ENCODE assay signal across 8 cellular contexts in the genomic region with DNA sequence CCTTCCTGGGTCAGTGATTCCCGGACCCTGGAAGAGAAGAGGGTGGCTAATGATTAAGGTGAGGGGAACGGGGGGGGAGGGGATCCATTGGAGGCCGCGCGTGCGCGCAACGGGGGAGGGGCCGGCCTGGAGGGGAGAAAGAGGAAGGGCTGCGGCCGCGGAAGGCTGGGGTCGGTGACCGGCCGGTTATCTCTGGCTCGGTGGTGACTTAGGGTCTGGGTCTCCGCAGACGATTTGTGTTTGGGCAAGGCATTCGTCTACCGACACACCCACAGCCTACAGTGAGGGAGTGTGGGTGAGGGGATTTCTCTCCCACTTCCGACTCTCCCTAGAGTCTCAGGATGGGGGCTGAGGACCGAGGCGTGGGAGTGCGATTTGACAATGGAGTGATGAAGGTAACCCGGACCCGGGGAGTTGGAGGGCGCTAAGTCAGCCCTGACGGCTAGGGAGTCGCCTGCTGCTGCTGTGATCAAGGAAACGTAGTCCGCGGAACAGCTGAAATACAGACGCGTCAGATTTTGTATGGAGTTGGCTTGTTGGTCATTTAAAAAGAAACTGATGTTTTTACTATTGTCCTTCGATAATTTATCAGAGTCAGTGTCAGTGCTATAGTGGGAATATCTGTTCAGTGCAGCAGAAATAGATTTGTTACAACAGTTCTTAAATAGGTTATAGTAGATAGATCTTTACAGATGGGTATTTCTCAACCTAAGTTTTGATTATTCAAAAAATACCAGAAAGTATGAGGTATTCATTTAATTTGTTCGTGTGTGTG. TPM values are rescaled to one million over a fixed set of nuclear protein-coding genes. Genes with fewer than 3 reads are reported as not detected.
DNase-seq lines count a peak whose midpoint lies in the region; ATAC-seq and TF ChIP-seq lines count a peak whose summit lies in the region.

No MANE protein-coding gene starts in this region.

- no peak for TF ChIP-seq CTCF in AG04450 (IDR thresholded peaks at IDR 0.05; ENCODE audit: low read depth, low read length)

- peak overlapping the region; percentile 99 for H3K4me3 ChIP-seq in AG04450 (ENCODE audit: low read depth, low read length)

- POLR2A ChIA-PET in AG04450 (lab: Yijun Ruan, JAX): no interaction called here

- ATAC-seq in GM18858 (IDR thresholded peaks at IDR 0.05; ENCODE audit: unreplicated experiment) (peak; percentile 26), HG03097 (IDR thresholded peaks at IDR 0.05; ENCODE audit: low FRiP score, unreplicated experiment) (peak; percentile 33)

- H3K27me3 ChIP-seq in AG04450 (ENCODE audit: control insufficient read depth, insufficient read depth, low read length): no peaks in the 10 kb centered on the region

- peak overlapping the region; percentile 77 for H3K27ac ChIP-seq in AG04450 (ENCODE audit: low read depth, low read length)

- H3K9me3 ChIP-seq in AG04450 (ENCODE audit: control insufficient read depth, insufficient read depth, low read length): no peaks in the 10 kb centered on the region; the same call in 1 of the 2 replicates

- DNase-seq in AG04450 (ENCODE audit: low read depth, low spot score) (no peak), NCI-H748 (lab: John Stamatoyannopoulos, UW; ENCODE audit: unreplicated experiment) (peak; percentile 69), epidermal melanocyte (ENCODE audit: insufficient read length, low spot score) (peak; percentile 50), midbrain (lab: John Stamatoyannopoulos, UW) (peak; percentile 80)
- DNase-seq in activated CD8-positive, alpha-beta memory T cell treated with anti-CD3 and anti-CD28 coated beads, Interleukin-2, amount 50 U/mL, for 24 hours (ENCODE audit: extremely low read depth): peak; percentile 29
- peak; percentile 23 to 42 for DNase-seq in stimulated activated CD8-positive, alpha-beta memory T cell treated with anti-CD3 and anti-CD28 coated beads, Interleukin-4, amount 100 ng/mL, for 1 hour (ENCODE audit: low read depth in 2 of 2, low spot score in 1 of 2)

- CTCF ChIA-PET in AG04450 (lab: Charles Lee): no interaction called here

RNA-seq across cellular contexts. Expression of a gene that starts 0.7 kb away (rescaled TPM):
- polyA plus RNA-seq in AG04450 (2011; rRNA removed): 23.7 and 24.4 TPM in 2 replicates
- 86.0 and 97.3 TPM in 2 replicates for polyA minus RNA-seq in AG04450 (2011; rRNA and poly(A)+ RNA removed)

RNA-seq across cellular contexts. Expression of a gene that starts 54.7 kb away (rescaled TPM):
- polyA plus RNA-seq in AG04450 (2011; rRNA removed): 36.2 and 38.3 TPM in 2 replicates
- polyA minus RNA-seq in AG04450 (2011; rRNA and poly(A)+ RNA removed): 39.2 and 57.0 TPM in 2 replicates
